In the genomic region with DNA sequence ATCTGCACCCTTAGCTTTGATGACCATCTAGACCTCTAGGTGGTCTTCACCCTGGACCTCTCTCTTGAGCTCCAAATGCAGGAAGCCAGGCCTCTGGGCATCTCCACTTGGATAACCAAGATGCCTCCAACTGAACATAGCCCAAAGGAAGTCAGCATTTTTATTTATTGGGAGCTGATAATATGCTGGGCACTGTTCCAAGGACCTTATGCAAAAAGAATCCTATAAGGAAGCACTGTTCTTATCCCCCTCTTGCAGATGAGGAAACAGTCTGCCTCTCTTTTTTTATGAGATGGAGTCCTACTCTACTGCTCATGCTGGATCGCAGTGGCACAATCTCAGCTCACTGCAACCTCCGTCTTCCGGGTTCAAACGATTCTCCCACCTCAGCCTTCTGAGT, we compare ENCODE assay signal across 20 cellular contexts.
DNase-seq lines count a peak whose midpoint lies in the region; ATAC-seq and TF ChIP-seq lines count a peak whose summit lies in the region.
"Had no signal": no experiment of that assay in that cellular context is flagged by ENCODE, and none has a peak within 500 bp of the region (broad histone marks: within the 10 kb centered on the region; RNA-seq: fewer than 3 reads in every experiment).

No MANE protein-coding gene starts in this region.

- H3K27ac ChIP-seq in upper lobe of left lung: no peak overlapping the region
- H3K27ac ChIP-seq: PC-9 had no signal

- no peak overlapping the region for H3K4me3 Mint-ChIP-seq in activated naive CD4-positive, alpha-beta T cell treated with anti-CD3 and anti-CD28 coated beads, Interleukin-2, amount 10 ng/mL, durations not matched to agents 7 days and 5 days
- H3K4me3 Mint-ChIP-seq: CD14-positive monocyte had no signal

- TF ChIP-seq EP300 in upper lobe of left lung (IDR thresholded peaks at IDR 0.05): no peak

- ATAC-seq in GM21737 (IDR thresholded peaks at IDR 0.05; ENCODE audit: unreplicated experiment): no peak
- no peak for ATAC-seq in upper lobe of left lung (ENCODE audit: low FRiP score in 2 of 2)

- H3K4me3 ChIP-seq in choroid plexus epithelial cell (ENCODE audit: low read depth, low read length) (no peak overlapping the region), upper lobe of left lung (no peak overlapping the region)
- H3K4me3 ChIP-seq: PC-9 had no signal

- no peaks in the 10 kb centered on the region for H3K36me3 ChIP-seq in upper lobe of left lung

- no peaks in the 10 kb centered on the region for H3K4me1 Mint-ChIP-seq in activated naive CD4-positive, alpha-beta T cell treated with anti-CD3 and anti-CD28 coated beads, Interleukin-2, amount 10 ng/mL, durations not matched to agents 7 days and 5 days
- H3K4me1 Mint-ChIP-seq: CD14-positive monocyte had no signal

- no peaks in the 10 kb centered on the region for H3K4me1 ChIP-seq in upper lobe of left lung

- TF ChIP-seq CTCF in choroid plexus epithelial cell (conservative IDR thresholded peaks at IDR 0.05; ENCODE audit: low read depth, low read length): no peak
- no peak for TF ChIP-seq CTCF in upper lobe of left lung (IDR thresholded peaks at IDR 0.05)

- no peaks in the 10 kb centered on the region for H3K36me3 Mint-ChIP-seq in activated naive CD4-positive, alpha-beta T cell treated with anti-CD3 and anti-CD28 coated beads, Interleukin-2, amount 10 ng/mL, durations not matched to agents 7 days and 5 days
- H3K36me3 Mint-ChIP-seq: CD14-positive monocyte had no signal

- H3K27ac Mint-ChIP-seq in activated naive CD4-positive, alpha-beta T cell treated with anti-CD3 and anti-CD28 coated beads, Interleukin-2, amount 10 ng/mL, durations not matched to agents 7 days and 5 days: no peak overlapping the region
- H3K27ac Mint-ChIP-seq: CD14-positive monocyte had no signal

- no peaks in the 10 kb centered on the region for H3K27me3 ChIP-seq in upper lobe of left lung

- TF ChIP-seq POLR2A in upper lobe of left lung (IDR thresholded peaks at IDR 0.05): no peak

- peak; percentile 7 for DNase-seq in activated naive CD4-positive, alpha-beta T cell treated with anti-CD3 and anti-CD28 coated beads, Interleukin-2, amount 10 ng/mL, durations not matched to agents 7 days and 5 days
- DNase-seq in activated naive CD4-positive, alpha-beta T cell treated with Interleukin-2 at 50 U/mL for 16 hours: no peak
- DNase-seq in choroid plexus epithelial cell (ENCODE audit: low read depth) (peak; percentile 34), mesenteric fat pad (ENCODE audit: low spot score) (peak; percentile 12), SW480 (ENCODE audit: low spot score) (no peak), upper lobe of left lung (no peak)
- DNase-seq: GDM1, Kasumi-1, MM.1S, NCI-H1048, NCI-H1417 treated with DMSO at 0.1 percent for 48 hours, NCI-H187, NCI-H446 treated with DMSO at 0.1 percent for 48 hours, NCI-H526 treated with DMSO at 0.1 percent for 48 hours, RPMI8226, SHP77 treated with DMSO at 0.1 percent for 48 hours, SK-N-SH had no signal

- no peaks in the 10 kb centered on the region for H3K9me3 Mint-ChIP-seq in activated naive CD4-positive, alpha-beta T cell treated with anti-CD3 and anti-CD28 coated beads, Interleukin-2, amount 10 ng/mL, durations not matched to agents 7 days and 5 days

- H3K9me3 ChIP-seq in upper lobe of left lung: no peaks in the 10 kb centered on the region
- H3K9me3 ChIP-seq: SK-N-SH had no signal

- WGBS in upper lobe of left lung, 2 donors: 78 to 92% methylated on average over 4 of the region's 4 CpGs

- H3K27me3 Mint-ChIP-seq in activated naive CD4-positive, alpha-beta T cell treated with anti-CD3 and anti-CD28 coated beads, Interleukin-2, amount 10 ng/mL, durations not matched to agents 7 days and 5 days: peaks cover 4% of the 10 kb centered on the region

- CTCF ChIA-PET in activated naive CD4-positive, alpha-beta T cell treated with anti-CD3 and anti-CD28 coated beads, Interleukin-2, amount 10 ng/mL, durations not matched to agents 7 days and 5 days (lab: Charles Lee): no interaction called here

Comparison
In these comparisons a context has a peak if more than half of its experiments do, and no peak if none do; other contexts are left out.
1. DNase-seq: peak in activated naive CD4-positive, alpha-beta T cell treated with anti-CD3 and anti-CD28 coated beads, Interleukin-2, amount 10 ng/mL, durations not matched to agents 7 days and 5 days (single experiment), choroid plexus epithelial cell (single experiment) and mesenteric fat pad (single experiment); none in activated naive CD4-positive, alpha-beta T cell treated with Interleukin-2 at 50 U/mL for 16 hours (single experiment), SW480 (single experiment) and upper lobe of left lung (0 of 2).